ENCODE assay signal across 8 cellular contexts in genomic region chr7:28102778-28103177, GRCh38.
DNase-seq lines count a peak whose midpoint lies in the region; ATAC-seq and TF ChIP-seq lines count a peak whose summit lies in the region.

No MANE protein-coding gene starts in this region.

- H3K4me3 ChIP-seq in cardiac muscle cell (peak overlapping the region; percentile 6), sigmoid colon (no peak overlapping the region)

- intact Hi-C loops in sigmoid colon (cut with DNase I), result no loop called here

- peak; percentile 30 for DNase-seq in GM03348 (ENCODE audit: low spot score)
- peak; percentile 37 for DNase-seq in SHP77 treated with DMSO at 0.1 percent for 48 hours (lab: John Stamatoyannopoulos, UW)
- peak; percentile 42 to 47 for DNase-seq in cardiac muscle cell (ENCODE audit: low read depth in 1 of 2, low spot score in 1 of 2)
- DNase-seq in sigmoid colon, result peak; percentile 73
- DNase-seq in T-helper 9 cell, result no peak
- no peak for DNase-seq in GM13976 (ENCODE audit: low spot score)
- DNase-seq in nucleus accumbens (lab: John Stamatoyannopoulos, UW), result no peak

- H3K4me1 ChIP-seq in cardiac muscle cell (ENCODE audit: low read depth) (peaks cover 42% of the 10 kb centered on the region), sigmoid colon (peaks cover 0 to 94% (median 71%) of the 10 kb centered on the region in 4 donors)

- ATAC-seq in HG03280 (IDR thresholded peaks at IDR 0.05; ENCODE audit: unreplicated experiment), result no peak

- in situ Hi-C loops in GM13976 (cut with MboI; ENCODE audit: low sequenced_read_pairs, unreplicated experiment), result no loop called here

- no peak overlapping the region for H3K27ac ChIP-seq in cardiac muscle cell
- peak overlapping the region in 3 of 4 donors; percentile 72 to 79 (median 73) for H3K27ac ChIP-seq in sigmoid colon

- no peaks in the 10 kb centered on the region for H3K36me3 ChIP-seq in cardiac muscle cell
- no peaks in the 10 kb centered on the region for H3K36me3 ChIP-seq in sigmoid colon

- TF ChIP-seq CTCF in cardiac muscle cell (IDR thresholded peaks at IDR 0.05; ENCODE audit: low read depth, low read length), result no peak
- no peak for TF ChIP-seq CTCF in sigmoid colon (IDR thresholded peaks at IDR 0.05)
- TF ChIP-seq CTCF in GM13976 (IDR thresholded peaks at IDR 0.05; ENCODE audit: borderline replicate concordance, control extremely low read depth, extremely low read depth, insufficient read depth, missing control alignments), result no peak

- no peak for TF ChIP-seq POLR2A in sigmoid colon (IDR thresholded peaks at IDR 0.05)

- WGBS in sigmoid colon, 2 donors, result 69 to 80% methylated on average over 5 of the region's 5 CpGs

- no peak for TF ChIP-seq EP300 in sigmoid colon (IDR thresholded peaks at IDR 0.05)

- H3K27me3 ChIP-seq in cardiac muscle cell (no peaks in the 10 kb centered on the region), sigmoid colon (no peaks in the 10 kb centered on the region)

- H3K9me3 ChIP-seq in cardiac muscle cell (ENCODE audit: low read depth), result no peaks in the 10 kb centered on the region
- no peaks in the 10 kb centered on the region for H3K9me3 ChIP-seq in sigmoid colon

Comparison
In these comparisons a context has a peak if more than half of its experiments do, and no peak if none do; other contexts are left out.
1. DNase-seq: peak in GM03348 (single experiment), SHP77 treated with DMSO at 0.1 percent for 48 hours (single experiment), cardiac muscle cell (2 of 2) and sigmoid colon (single experiment); none in T-helper 9 cell (single experiment), GM13976 (single experiment) and nucleus accumbens (0 of 56).